ENCODE assay signal across 8 cellular contexts in the genomic region with DNA sequence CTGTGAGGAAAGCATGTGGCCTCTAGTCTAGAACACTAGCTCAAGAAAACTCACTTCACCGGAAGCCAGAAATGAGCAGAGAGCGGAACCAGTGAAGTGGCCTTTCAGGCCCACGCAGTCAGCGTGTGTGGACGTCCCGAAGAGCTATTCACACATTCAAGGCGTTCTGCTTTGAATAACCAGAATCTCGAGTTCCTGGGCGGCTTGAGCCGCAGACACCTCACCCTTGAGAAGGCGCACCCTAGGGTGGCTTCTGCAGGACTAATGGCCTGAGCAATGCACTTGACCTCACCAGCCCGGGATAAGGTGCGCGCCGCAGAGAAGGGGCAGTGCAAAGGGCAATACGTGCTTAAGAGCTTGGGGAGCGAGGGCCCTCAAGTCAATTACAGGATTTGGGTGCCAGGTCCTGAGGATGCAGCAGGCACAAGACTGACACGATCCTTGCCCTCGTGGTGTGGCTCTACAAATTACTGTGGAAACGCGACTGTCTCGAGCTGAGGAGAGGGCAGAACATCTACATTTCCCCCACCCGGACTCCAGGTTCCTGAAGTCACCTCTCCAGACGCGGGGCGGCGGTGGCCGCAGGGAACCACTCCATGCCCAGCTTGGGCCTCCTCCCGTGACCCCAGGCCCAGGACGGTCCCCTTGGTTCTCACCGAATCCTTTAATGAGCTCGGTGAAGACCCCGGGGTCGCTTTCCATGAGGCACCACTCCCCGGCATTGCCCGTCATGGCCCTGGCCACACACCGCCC. TPM values are rescaled to one million over a fixed set of nuclear protein-coding genes. Genes with fewer than 3 reads are reported as not detected.
DNase-seq lines count a peak whose midpoint lies in the region; ATAC-seq and TF ChIP-seq lines count a peak whose summit lies in the region.

No MANE protein-coding gene starts in this region.

- no peak for TF ChIP-seq CTCF in nephron (IDR thresholded peaks at IDR 0.05; ENCODE audit: unreplicated experiment in 3 of 3)

- peaks cover 30% of the 10 kb centered on the region for H3K4me1 Mint-ChIP-seq in nephron

- peaks cover 13% of the 10 kb centered on the region for H3K36me3 Mint-ChIP-seq in nephron (ENCODE audit: low read depth)

- H3K4me3 ChIP-seq in esophagus (ENCODE audit: low read depth in 1 of 2, low read length in 2 of 2), result peak overlapping the region; percentile 79 to 90

- ATAC-seq in GM18873 (IDR thresholded peaks at IDR 0.05; ENCODE audit: low FRiP score, unreplicated experiment), result peak; percentile 35
- ATAC-seq in HG03135 (IDR thresholded peaks at IDR 0.05; ENCODE audit: unreplicated experiment), result peak; percentile 45

- H3K4me3 Mint-ChIP-seq in nephron, result peak overlapping the region; percentile 94 to 98 (median 98)

- no peaks in the 10 kb centered on the region for H3K9me3 ChIP-seq in esophagus (ENCODE audit: control insufficient read depth in 2 of 2, insufficient read depth in 1 of 2, low read depth in 1 of 2, low read length in 1 of 2)

- peak; percentile 25 for DNase-seq in Ammon's horn (ENCODE audit: low spot score)
- peak; percentile 66 for DNase-seq in NOMO-1 treated with DMSO at 0.1 percent for 48 hours (lab: John Stamatoyannopoulos, UW; ENCODE audit: unreplicated experiment)
- DNase-seq in activated CD8-positive, alpha-beta memory T cell treated with anti-CD3 and anti-CD28 coated beads, Interleukin-2, amount 50 U/mL, for 4 hours, result peak; percentile 55
- peak in 19 of 49 donors; percentile 13 to 53 (median 30) for DNase-seq in substantia nigra (lab: John Stamatoyannopoulos, UW)

- H3K27ac Mint-ChIP-seq in nephron, result peak overlapping the region; percentile 94 to 97 (median 97)

- no peaks in the 10 kb centered on the region for H3K27me3 Mint-ChIP-seq in nephron (ENCODE audit: low read depth)

- no peaks in the 10 kb centered on the region for H3K27me3 ChIP-seq in esophagus (ENCODE audit: control insufficient read depth in 1 of 2, insufficient read depth in 2 of 2, low read length in 2 of 2)

- no peaks in the 10 kb centered on the region for H3K9me3 Mint-ChIP-seq in nephron

- no peaks in the 10 kb centered on the region for H3K36me3 ChIP-seq in esophagus (ENCODE audit: control insufficient read depth in 2 of 2, insufficient read depth in 2 of 2, low read length in 1 of 2)

- 0 to 1% methylated on average over 37 of the region's 37 CpGs for WGBS in esophagus, 2 donors

- H3K4me1 ChIP-seq in esophagus (ENCODE audit: control insufficient read depth in 2 of 2, insufficient read depth in 2 of 2, low read length in 1 of 2), result no peaks in the 10 kb centered on the region

- H3K27ac ChIP-seq in esophagus (ENCODE audit: low read depth in 2 of 2, low read length in 1 of 2) (peak overlapping the region; percentile 95 to 100), substantia nigra (ENCODE audit: low read depth, low read length, poor library complexity, severe bottlenecking) (peak overlapping the region; percentile 91)

RNA-seq across cellular contexts. Expression of gene UCHL5, which starts 0.5 kb away (rescaled TPM):
- 10 to 100 TPM; 18.1 to 24.6 TPM for polyA plus RNA-seq in esophagus

RNA-seq across cellular contexts. Expression of gene RO60, which starts 0.7 kb away (rescaled TPM):
- 1 to 10 TPM; 4.5 to 5.8 TPM for polyA plus RNA-seq in esophagus

RNA-seq across cellular contexts. Expression of gene GLRX2, which starts 46.5 kb away (rescaled TPM):
- 10 to 100 TPM; 14.7 to 16.2 TPM for polyA plus RNA-seq in esophagus
